In genomic region chr1:15016526-15016925, GRCh38 we compare ENCODE assay signal across 13 cellular contexts.
"Had no signal": no experiment of that assay in that cellular context is flagged by ENCODE, and none has a peak within 500 bp of the region (broad histone marks: within the 10 kb centered on the region; RNA-seq: fewer than 3 reads in every experiment).

No MANE protein-coding gene starts in this region.

- H3K27me3 ChIP-seq: cardiac muscle cell had no signal

- DNase-seq: activated CD4-positive, alpha-beta T cell treated with anti-CD3 and anti-CD28 coated beads, Interleukin-2, amount 50 U/mL, for 48 hours; activated gamma-delta T cell; activated T-cell treated with anti-CD3 and anti-CD28 coated beads, Interleukin-2, amount 50 U/mL, for 4 hours; mammary epithelial cell; naive B cell; T-helper 9 cell had no signal

- H3K9me3 ChIP-seq: thoracic aorta had no signal

- H3K4me1 Mint-ChIP-seq: naive B cell; stimulated activated effector memory CD8-positive, alpha-beta T cell treated with anti-CD3 and anti-CD28 coated beads, Interleukin-12 subunit alpha, Interleukin-12 subunit beta, amount 100 ng/mL, for 72 hours had no signal

- H3K36me3 ChIP-seq: cardiac muscle cell, thoracic aorta had no signal

- H3K4me3 ChIP-seq: cardiac muscle cell, thoracic aorta had no signal

- H3K27ac Mint-ChIP-seq: activated naive CD4-positive, alpha-beta T cell treated with anti-CD3 and anti-CD28 coated beads, Interleukin-2, amount 50 U/mL, for 72 hours; naive B cell; stimulated activated effector memory CD8-positive, alpha-beta T cell treated with anti-CD3 and anti-CD28 coated beads, Interleukin-12 subunit alpha, Interleukin-12 subunit beta, amount 100 ng/mL, for 72 hours had no signal

- ATAC-seq: activated naive CD4-positive, alpha-beta T cell treated with anti-CD3 and anti-CD28 coated beads, Interleukin-2, amount 50 U/mL, for 72 hours; activated T-cell treated with anti-CD3 and anti-CD28 coated beads, Interleukin-2, amount 50 U/mL, for 4 hours; left lobe of liver; stimulated activated effector memory CD8-positive, alpha-beta T cell treated with anti-CD3 and anti-CD28 coated beads, Interleukin-12 subunit alpha, Interleukin-12 subunit beta, amount 100 ng/mL, for 72 hours had no signal

- H3K27ac ChIP-seq: cardiac muscle cell, parathyroid adenoma, thoracic aorta had no signal

- H3K36me3 Mint-ChIP-seq: activated naive CD4-positive, alpha-beta T cell treated with anti-CD3 and anti-CD28 coated beads, Interleukin-2, amount 50 U/mL, for 72 hours; naive B cell; stimulated activated effector memory CD8-positive, alpha-beta T cell treated with anti-CD3 and anti-CD28 coated beads, Interleukin-12 subunit alpha, Interleukin-12 subunit beta, amount 100 ng/mL, for 72 hours had no signal

- FAIRE-seq: colon had no signal

- H3K9ac ChIP-seq: parathyroid adenoma had no signal

- H3K9me3 Mint-ChIP-seq: activated naive CD4-positive, alpha-beta T cell treated with anti-CD3 and anti-CD28 coated beads, Interleukin-2, amount 50 U/mL, for 72 hours; activated T-cell treated with anti-CD3 and anti-CD28 coated beads, Interleukin-2, amount 50 U/mL, for 4 hours; naive B cell; stimulated activated effector memory CD8-positive, alpha-beta T cell treated with anti-CD3 and anti-CD28 coated beads, Interleukin-12 subunit alpha, Interleukin-12 subunit beta, amount 100 ng/mL, for 72 hours had no signal

- H3K4me3 Mint-ChIP-seq: activated T-cell treated with anti-CD3 and anti-CD28 coated beads, Interleukin-2, amount 50 U/mL, for 4 hours; stimulated activated effector memory CD8-positive, alpha-beta T cell treated with anti-CD3 and anti-CD28 coated beads, Interleukin-12 subunit alpha, Interleukin-12 subunit beta, amount 100 ng/mL, for 72 hours had no signal

- H2AFZ ChIP-seq: parathyroid adenoma had no signal
